27 cellular contexts compared by ENCODE assay signal in the genomic region with DNA sequence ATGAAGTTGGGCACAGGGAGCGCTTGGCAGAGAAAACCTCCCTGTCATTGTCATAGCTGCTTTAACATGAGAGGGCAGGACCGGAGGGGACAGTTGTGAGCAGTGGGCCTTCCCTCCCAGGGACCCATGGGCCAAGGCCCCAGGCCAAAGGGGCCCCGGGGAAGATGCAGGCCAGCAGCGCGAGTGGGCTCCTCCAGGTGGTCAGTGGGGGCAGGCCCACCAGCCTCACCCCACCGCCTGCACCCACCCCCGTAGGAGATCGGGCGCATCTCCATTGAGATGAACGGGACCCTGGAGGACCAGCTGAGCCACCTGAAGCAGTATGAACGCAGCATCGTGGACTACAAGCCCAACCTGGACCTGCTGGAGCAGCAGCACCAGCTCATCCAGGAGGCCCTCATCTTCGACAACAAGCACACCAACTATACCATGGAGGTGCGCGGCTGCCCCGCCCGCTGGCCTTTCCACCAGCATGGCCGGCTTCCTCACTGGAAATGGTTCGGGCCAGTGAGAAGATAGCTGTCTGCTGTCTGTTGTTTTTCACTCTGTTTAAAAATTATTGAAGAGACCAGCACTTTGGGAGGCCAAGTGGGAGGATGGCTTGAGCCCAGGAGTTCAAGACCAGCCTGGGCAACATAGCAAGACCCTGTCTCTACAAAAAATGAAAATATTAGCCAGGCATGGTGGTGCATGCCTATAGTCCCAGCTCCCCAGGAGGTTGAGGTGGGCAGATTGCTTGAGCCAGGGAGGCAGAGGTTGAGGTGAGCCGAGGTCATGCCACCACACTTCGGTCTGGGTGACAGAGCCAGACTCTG. TPM values are rescaled to one million over a fixed set of nuclear protein-coding genes. Genes with fewer than 3 reads are reported as not detected.
A peak's percentile ranks its signal among the peaks of the same experiment; 100 is the strongest.
DNase-seq lines count a peak whose midpoint lies in the region; ATAC-seq and TF ChIP-seq lines count a peak whose summit lies in the region.
"Had no signal": no experiment of that assay in that cellular context is flagged by ENCODE, and none has a peak within 500 bp of the region (broad histone marks: within the 10 kb centered on the region; RNA-seq: fewer than 3 reads in every experiment).

No MANE protein-coding gene starts in this region.

- ATAC-seq in Right ventricle myocardium inferior, result no peak
- ATAC-seq in effector memory CD8-positive, alpha-beta T cell (replicated peaks), result no peak
- ATAC-seq: A549, lower lobe of right lung, WTC11 had no signal

- no peak for TF ChIP-seq CTCF in cardiac muscle cell (IDR thresholded peaks at IDR 0.05; ENCODE audit: low read depth, low read length)
- TF ChIP-seq CTCF in testis (IDR thresholded peaks at IDR 0.05), result no peak

- H3K36me3 Mint-ChIP-seq in effector memory CD8-positive, alpha-beta T cell (ENCODE audit: insufficient read depth), result peaks cover 69% of the 10 kb centered on the region
- H3K36me3 Mint-ChIP-seq: activated naive CD4-positive, alpha-beta T cell treated with anti-CD3 and anti-CD28 coated beads, Interleukin-2, amount 50 U/mL, for 72 hours had no signal

- no peak for DNase-seq in cardiac muscle cell (ENCODE audit: low read depth in 1 of 2, low spot score in 1 of 2)
- no peak for DNase-seq in Right ventricle myocardium inferior (ENCODE audit: missing footprints)
- DNase-seq in effector memory CD8-positive, alpha-beta T cell, result no peak
- DNase-seq in testis, result no peak
- no peak for DNase-seq in NCI-H187 (lab: John Stamatoyannopoulos, UW)
- no peak for DNase-seq in substantia nigra (lab: John Stamatoyannopoulos, UW)
- DNase-seq in hypothalamus (lab: John Stamatoyannopoulos, UW), result no peak
- DNase-seq: BE2C; cerebellar nuclear complex; DMS79 treated with DMSO at 0.1 percent for 48 hours; effector CD8-positive, alpha-beta T cell; foreskin melanocyte; hippocampal formation; Kasumi-1; lower lobe of right lung; NCI-H2029; T-helper 9 cell had no signal

- peak overlapping the region; percentile 71 to 91 for H3K27ac Mint-ChIP-seq in effector memory CD8-positive, alpha-beta T cell
- H3K27ac Mint-ChIP-seq: activated naive CD4-positive, alpha-beta T cell treated with anti-CD3 and anti-CD28 coated beads, Interleukin-2, amount 50 U/mL, for 72 hours; WTC11 had no signal

- H3K4me1 Mint-ChIP-seq in effector memory CD8-positive, alpha-beta T cell (ENCODE audit: low read depth in 2 of 2), result peaks cover 22% of the 10 kb centered on the region in 2 donors

- H3K27me3 ChIP-seq in cardiac muscle cell (no peaks in the 10 kb centered on the region), testis (no peaks in the 10 kb centered on the region)
- H3K27me3 ChIP-seq: ascending aorta, BE2C, suprapubic skin had no signal

- H3K9me3 ChIP-seq in cardiac muscle cell (ENCODE audit: low read depth) (no peaks in the 10 kb centered on the region), mesodermal cell (ENCODE audit: control insufficient read depth, low read length) (no peaks in the 10 kb centered on the region), testis (no peaks in the 10 kb centered on the region)
- H3K9me3 ChIP-seq: A549, ascending aorta, BE2C, lower lobe of right lung, prostate gland, suprapubic skin had no signal

- 95 to 99% methylated on average over 14 to 17 of the region's 21 CpGs for WGBS in mesodermal cell (ENCODE audit: insufficient coverage in 2 of 2), 2 experiments
- WGBS in testis, 2 donors, result 76 to 90% methylated on average over 13 to 21 of the region's 21 CpGs

- intact Hi-C loops in Right ventricle myocardium inferior (cut with DNase I), result no loop called here
- intact Hi-C loops in testis (cut with DNase I; ENCODE audit: low total_unique reads), result loop anchor here (10.0 kb wide), 1 partner anchor 71 kb away; no protein-coding TSS in a partner anchor

- no peaks in the 10 kb centered on the region for H3K9me3 Mint-ChIP-seq in effector memory CD8-positive, alpha-beta T cell
- H3K9me3 Mint-ChIP-seq: activated naive CD4-positive, alpha-beta T cell treated with anti-CD3 and anti-CD28 coated beads, Interleukin-2, amount 50 U/mL, for 72 hours; neural crest cell; WTC11 had no signal

- no peak for TF ChIP-seq POLR2A in testis (IDR thresholded peaks at IDR 0.05)

- H3K27me3 Mint-ChIP-seq in effector memory CD8-positive, alpha-beta T cell, result no peaks in the 10 kb centered on the region

- H3K4me3 Mint-ChIP-seq in effector memory CD8-positive, alpha-beta T cell, result peak overlapping the region; percentile 8 to 32
- H3K4me3 Mint-ChIP-seq: WTC11 had no signal

- H3K36me3 ChIP-seq in cardiac muscle cell, result peaks cover 45% of the 10 kb centered on the region
- peaks cover 93% of the 10 kb centered on the region for H3K36me3 ChIP-seq in mesodermal cell (ENCODE audit: control insufficient read depth, insufficient read depth, low read length)
- H3K36me3 ChIP-seq in testis (ENCODE audit: low read depth, missing control alignments), result no peaks in the 10 kb centered on the region

- H3K4me1 ChIP-seq in cardiac muscle cell (ENCODE audit: low read depth), result peaks cover 15% of the 10 kb centered on the region
- H3K4me1 ChIP-seq in mesodermal cell (ENCODE audit: control insufficient read depth, insufficient read depth, low read length, poor library complexity, severe bottlenecking), result peaks cover 55% of the 10 kb centered on the region
- H3K4me1 ChIP-seq in testis, result peaks cover 37% of the 10 kb centered on the region
- H3K4me1 ChIP-seq: BE2C, prostate gland had no signal

- H3K27ac ChIP-seq in cardiac muscle cell (peak overlapping the region; percentile 51), mesodermal cell (ENCODE audit: low read depth, low read length, severe bottlenecking) (peak overlapping the region; percentile 23), testis (peak overlapping the region; percentile 1 to 44), substantia nigra (ENCODE audit: low read depth, low read length, poor library complexity, severe bottlenecking) (no peak overlapping the region)
- H3K27ac ChIP-seq: prostate gland, suprapubic skin had no signal

- H3K4me3 ChIP-seq in cardiac muscle cell (no peak overlapping the region), mesodermal cell (ENCODE audit: extremely low read depth, insufficient read depth, low read length, poor library complexity, severe bottlenecking) (no peak overlapping the region), testis (no peak overlapping the region)
- H3K4me3 ChIP-seq: A549, ascending aorta, lower lobe of right lung, prostate gland, suprapubic skin had no signal

RNA-seq across cellular contexts. Expression of a gene that starts 18.6 kb away (rescaled TPM):
- total RNA-seq in cardiac muscle cell, result 1.6 and 10.9 TPM in 2 replicates
- 1.3 and 3.4 TPM in 2 replicates for polyA plus RNA-seq in cardiac muscle cell
- not detected for total RNA-seq in Right ventricle myocardium inferior
- polyA plus RNA-seq in mesodermal cell (2013, experiment 1 of 2), result 4.4 TPM
- polyA plus RNA-seq in mesodermal cell (2013, experiment 2 of 2), result 3.0 TPM
- total RNA-seq in testis, result 1 to 10 TPM; 4.6 to 5.5 TPM
- polyA plus RNA-seq in testis (ENCODE audit: insufficient read depth, low read depth, low replicate concordance), result 3.6 TPM
- total RNA-seq: ascending aorta, neural crest cell had no signal

RNA-seq across cellular contexts. Expression of a gene that starts 47.6 kb away (rescaled TPM):
- total RNA-seq in cardiac muscle cell (not detected in 2 replicates), Right ventricle myocardium inferior (not detected), testis (not detected)
- polyA plus RNA-seq in cardiac muscle cell (not detected in 2 replicates), testis (ENCODE audit: insufficient read depth, low read depth, low replicate concordance) (4.4 TPM)
- polyA plus RNA-seq in mesodermal cell (2013, experiment 1 of 2), result not detected
- not detected for polyA plus RNA-seq in mesodermal cell (2013, experiment 2 of 2)
- total RNA-seq: activated naive CD4-positive, alpha-beta T cell treated with anti-CD3 and anti-CD28 coated beads, Interleukin-2, amount 50 U/mL, for 72 hours; ascending aorta; H1; lower lobe of right lung; mucosa of gallbladder; neural crest cell; prostate gland had no signal
- polyA plus RNA-seq: A549 had no signal
